In genomic region chr7:28180364-28181147, GRCh38 we compare ENCODE assay signal across 8 cellular contexts. TPM values are rescaled to one million over a fixed set of nuclear protein-coding genes. Genes with fewer than 3 reads are reported as not detected.
DNase-seq lines count a peak whose midpoint lies in the region; ATAC-seq and TF ChIP-seq lines count a peak whose summit lies in the region.

JAZF1 (minus strand) TSS chr7:28180795.

- no peaks in the 10 kb centered on the region for H3K9me3 ChIP-seq in CD8-positive, alpha-beta memory T cell (ENCODE audit: low read length)
- H3K9me3 ChIP-seq in upper lobe of left lung = no peaks in the 10 kb centered on the region

- H3K4me3 ChIP-seq in CD8-positive, alpha-beta memory T cell (ENCODE audit: low read length) = peak within 1 kb of the TSS; percentile 24
- H3K4me3 ChIP-seq in upper lobe of left lung = peak within 1 kb of the TSS; percentile 92 to 98 (median 95)

- H3K4me1 Mint-ChIP-seq in CD8-positive, alpha-beta memory T cell = peaks cover 15 to 26% (median 24%) of the 10 kb centered on the region in 3 donors
- H3K4me1 Mint-ChIP-seq in activated naive CD8-positive, alpha-beta T cell treated with anti-CD3 and anti-CD28 coated beads, Interleukin-2, amount 50 U/mL, for 24 hours = peaks cover 44% of the 10 kb centered on the region
- H3K4me1 Mint-ChIP-seq in osteocyte (ENCODE audit: unreplicated experiment) = peaks cover 21% of the 10 kb centered on the region

- peaks cover 12% of the 10 kb centered on the region for H3K4me1 ChIP-seq in CD8-positive, alpha-beta memory T cell (ENCODE audit: insufficient read depth, low read length)
- H3K4me1 ChIP-seq in upper lobe of left lung = peaks cover 12 to 24% (median 18%) of the 10 kb centered on the region in 4 donors

- TF ChIP-seq EP300 in upper lobe of left lung (IDR thresholded peaks at IDR 0.05) = no peak

- TF ChIP-seq POLR2A in upper lobe of left lung (IDR thresholded peaks at IDR 0.05) = no peak

- TF ChIP-seq CTCF in osteocyte (IDR thresholded peaks at IDR 0.05) (no peak), upper lobe of left lung (IDR thresholded peaks at IDR 0.05) (no peak)

- POLR2A ChIA-PET in CD8-positive, alpha-beta memory T cell (lab: Charles Lee) = no interaction called here

- ATAC-seq in SK-N-SH treated with all-trans-retinoic acid at 6 μM for 48 hours (peak; percentile 55), upper lobe of left lung (ENCODE audit: low FRiP score in 2 of 2) (peak; percentile 30 to 71), HG03196 (IDR thresholded peaks at IDR 0.05; ENCODE audit: unreplicated experiment) (no peak)
- ATAC-seq in activated naive CD8-positive, alpha-beta T cell treated with anti-CD3 and anti-CD28 coated beads, Interleukin-2, amount 50 U/mL, for 24 hours = peak; percentile 50

- no peaks in the 10 kb centered on the region for H3K9me3 Mint-ChIP-seq in CD8-positive, alpha-beta memory T cell
- H3K9me3 Mint-ChIP-seq in activated naive CD8-positive, alpha-beta T cell treated with anti-CD3 and anti-CD28 coated beads, Interleukin-2, amount 50 U/mL, for 24 hours = no peaks in the 10 kb centered on the region
- no peaks in the 10 kb centered on the region for H3K9me3 Mint-ChIP-seq in osteocyte (ENCODE audit: unreplicated experiment)

- peak within 1 kb of the TSS; percentile 86 to 96 (median 93) for H3K27ac Mint-ChIP-seq in CD8-positive, alpha-beta memory T cell
- H3K27ac Mint-ChIP-seq in activated naive CD8-positive, alpha-beta T cell treated with anti-CD3 and anti-CD28 coated beads, Interleukin-2, amount 50 U/mL, for 24 hours = peak within 1 kb of the TSS; percentile 89
- H3K27ac Mint-ChIP-seq in osteocyte (ENCODE audit: unreplicated experiment) = peak within 1 kb of the TSS; percentile 66

- CTCF ChIA-PET in CD8-positive, alpha-beta memory T cell (lab: Charles Lee) = no interaction called here

- H3K36me3 ChIP-seq in CD8-positive, alpha-beta memory T cell (ENCODE audit: insufficient read depth, low read length) = no peaks in the 10 kb centered on the region
- no peaks in the 10 kb centered on the region for H3K36me3 ChIP-seq in upper lobe of left lung

- H3K27me3 ChIP-seq in CD8-positive, alpha-beta memory T cell (ENCODE audit: insufficient read depth, low read length, poor library complexity, severe bottlenecking) = no peaks in the 10 kb centered on the region
- no peaks in the 10 kb centered on the region for H3K27me3 ChIP-seq in upper lobe of left lung

- H3K27ac ChIP-seq in CD8-positive, alpha-beta memory T cell (ENCODE audit: low read depth, low read length) = no peak within 1 kb of the TSS
- peak within 1 kb of the TSS; percentile 75 to 91 (median 86) for H3K27ac ChIP-seq in upper lobe of left lung

- H3K36me3 Mint-ChIP-seq in CD8-positive, alpha-beta memory T cell = peaks cover 0 to 7% (median 0%) of the 10 kb centered on the region in 3 donors
- peaks cover 2% of the 10 kb centered on the region for H3K36me3 Mint-ChIP-seq in activated naive CD8-positive, alpha-beta T cell treated with anti-CD3 and anti-CD28 coated beads, Interleukin-2, amount 50 U/mL, for 24 hours (ENCODE audit: low read depth)
- no peaks in the 10 kb centered on the region for H3K36me3 Mint-ChIP-seq in osteocyte (ENCODE audit: unreplicated experiment)

- peak within 1 kb of the TSS; percentile 84 to 96 (median 91) for H3K4me3 Mint-ChIP-seq in CD8-positive, alpha-beta memory T cell
- peak within 1 kb of the TSS; percentile 84 for H3K4me3 Mint-ChIP-seq in activated naive CD8-positive, alpha-beta T cell treated with anti-CD3 and anti-CD28 coated beads, Interleukin-2, amount 50 U/mL, for 24 hours
- peak within 1 kb of the TSS; percentile 75 for H3K4me3 Mint-ChIP-seq in osteocyte (ENCODE audit: unreplicated experiment)

- 1% methylated on average over 27 to 35 of the region's 64 CpGs for WGBS in upper lobe of left lung, 2 donors

- peak; percentile 52 to 78 (median 53) for DNase-seq in CD8-positive, alpha-beta memory T cell
- DNase-seq in HuH-7.5 (ENCODE audit: low spot score) = peak; percentile 65
- peak; percentile 61 for DNase-seq in activated naive CD8-positive, alpha-beta T cell treated with anti-CD3 and anti-CD28 coated beads, Interleukin-2, amount 50 U/mL, for 24 hours
- DNase-seq in cardiac septum (ENCODE audit: low spot score) = peak; percentile 88
- DNase-seq in osteocyte (ENCODE audit: extremely low spot score, unreplicated experiment) = peak; percentile 87
- peak; percentile 52 to 91 for DNase-seq in upper lobe of left lung

- H3K27me3 Mint-ChIP-seq in CD8-positive, alpha-beta memory T cell = peaks cover 0 to 6% of the 10 kb centered on the region in 2 donors
- H3K27me3 Mint-ChIP-seq in activated naive CD8-positive, alpha-beta T cell treated with anti-CD3 and anti-CD28 coated beads, Interleukin-2, amount 50 U/mL, for 24 hours = peaks cover 2% of the 10 kb centered on the region
- H3K27me3 Mint-ChIP-seq in osteocyte (ENCODE audit: unreplicated experiment) = no peaks in the 10 kb centered on the region

- intact Hi-C loops in cardiac septum (cut with DNase I) = loop anchor here (5.0 to 10.0 kb wide), 2 partner anchors 73 to 94 kb away; no protein-coding TSS in a partner anchor

TF ChIP-seq in SK-N-SH treated with all-trans-retinoic acid at 6 μM for 48 hours, 23 proteins besides CTCF, POLR2A, EP300 and RAD21:
- no peak for TF ChIP-seq ZFP3 (CRISPR knock-in tag; IDR thresholded peaks at IDR 0.05)
- no peak for TF ChIP-seq ZFP30 (CRISPR knock-in tag; IDR thresholded peaks at IDR 0.05)
- TF ChIP-seq, protein P1, sequence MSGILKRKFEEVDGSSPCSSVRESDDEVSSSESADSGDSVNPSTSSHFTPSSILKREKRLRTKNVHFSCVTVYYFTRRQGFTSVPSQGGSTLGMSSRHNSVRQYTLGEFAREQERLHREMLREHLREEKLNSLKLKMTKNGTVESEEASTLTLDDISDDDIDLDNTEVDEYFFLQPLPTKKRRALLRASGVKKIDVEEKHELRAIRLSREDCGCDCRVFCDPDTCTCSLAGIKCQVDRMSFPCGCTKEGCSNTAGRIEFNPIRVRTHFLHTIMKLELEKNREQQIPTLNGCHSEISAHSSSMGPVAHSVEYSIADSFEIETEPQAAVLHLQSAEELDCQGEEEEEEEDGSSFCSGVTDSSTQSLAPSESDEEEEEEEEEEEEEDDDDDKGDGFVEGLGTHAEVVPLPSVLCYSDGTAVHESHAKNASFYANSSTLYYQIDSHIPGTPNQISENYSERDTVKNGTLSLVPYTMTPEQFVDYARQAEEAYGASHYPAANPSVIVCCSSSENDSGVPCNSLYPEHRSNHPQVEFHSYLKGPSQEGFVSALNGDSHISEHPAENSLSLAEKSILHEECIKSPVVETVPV (CRISPR knock-in tag; IDR thresholded peaks at IDR 0.05) = no peak
TF ChIP-seq in SK-N-SH treated with all-trans-retinoic acid at 6 μM for 48 hours: peak in this region for 0.

RNA-seq across cellular contexts. Expression of gene JAZF1, which starts in this region (rescaled TPM):
- total RNA-seq in CD8-positive, alpha-beta memory T cell = 1 to 10 TPM; 3.2 to 4.9 TPM
- 5.1 TPM for polyA plus RNA-seq in CD8-positive, alpha-beta memory T cell
- total RNA-seq in cardiac septum (42.5 TPM), osteocyte (17.2 and 19.8 TPM in 2 replicates), upper lobe of left lung (10 to 100 TPM in 4 of 6 donors, 1 to 10 TPM in 2; 4.2 to 19.4 (median 12.4) TPM)
